Comparison of ENCODE assay signal across 1 cellular context in the genomic region with DNA sequence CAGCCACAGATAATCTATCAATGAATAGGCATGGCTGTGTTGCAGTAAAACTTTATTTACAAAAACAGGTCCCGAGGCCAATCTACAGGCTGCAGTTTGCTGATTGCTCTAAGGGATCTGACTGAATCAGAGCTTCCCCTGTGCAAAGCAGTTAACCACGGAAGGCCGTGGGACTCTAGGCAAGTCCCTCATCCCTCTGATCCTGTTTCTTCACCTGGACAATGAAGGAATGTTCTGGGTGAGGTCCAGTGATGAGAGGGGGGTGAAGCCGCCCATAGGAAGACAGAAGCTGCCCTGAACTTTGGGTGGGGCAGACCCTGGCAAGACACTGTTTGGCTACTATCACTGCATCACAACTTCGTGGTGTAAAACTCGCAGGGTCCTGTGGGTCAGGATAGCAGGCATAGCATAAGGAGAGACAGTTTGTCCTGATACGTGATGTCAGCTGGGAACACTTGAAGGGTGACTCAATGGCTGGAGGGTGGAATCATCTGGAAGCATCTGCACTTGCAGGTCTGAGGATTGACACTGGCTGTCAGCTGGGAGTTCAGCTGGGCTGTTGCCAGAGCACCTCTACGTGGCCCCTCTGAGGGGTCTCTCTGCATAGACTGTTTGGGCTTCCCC.
TF ChIP-seq lines count a peak whose summit lies in the region.

No MANE protein-coding gene starts in this region.

TF ChIP-seq in A549, 52 proteins besides CTCF, POLR2A, EP300 and RAD21 (continued from another document):
- TF ChIP-seq, protein P1, sequence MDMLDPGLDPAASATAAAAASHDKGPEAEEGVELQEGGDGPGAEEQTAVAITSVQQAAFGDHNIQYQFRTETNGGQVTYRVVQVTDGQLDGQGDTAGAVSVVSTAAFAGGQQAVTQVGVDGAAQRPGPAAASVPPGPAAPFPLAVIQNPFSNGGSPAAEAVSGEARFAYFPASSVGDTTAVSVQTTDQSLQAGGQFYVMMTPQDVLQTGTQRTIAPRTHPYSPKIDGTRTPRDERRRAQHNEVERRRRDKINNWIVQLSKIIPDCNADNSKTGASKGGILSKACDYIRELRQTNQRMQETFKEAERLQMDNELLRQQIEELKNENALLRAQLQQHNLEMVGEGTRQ (IDR thresholded peaks at IDR 0.05): no peak
- TF ChIP-seq CBX2 (IDR thresholded peaks at IDR 0.05; ENCODE audit: borderline replicate concordance, low read depth) (no peak), HOXB13 (CRISPR knock-in tag; IDR thresholded peaks at IDR 0.05; ENCODE audit: low read depth) (no peak)
